Comparison of ENCODE assay signal across 21 cellular contexts in the genomic region with DNA sequence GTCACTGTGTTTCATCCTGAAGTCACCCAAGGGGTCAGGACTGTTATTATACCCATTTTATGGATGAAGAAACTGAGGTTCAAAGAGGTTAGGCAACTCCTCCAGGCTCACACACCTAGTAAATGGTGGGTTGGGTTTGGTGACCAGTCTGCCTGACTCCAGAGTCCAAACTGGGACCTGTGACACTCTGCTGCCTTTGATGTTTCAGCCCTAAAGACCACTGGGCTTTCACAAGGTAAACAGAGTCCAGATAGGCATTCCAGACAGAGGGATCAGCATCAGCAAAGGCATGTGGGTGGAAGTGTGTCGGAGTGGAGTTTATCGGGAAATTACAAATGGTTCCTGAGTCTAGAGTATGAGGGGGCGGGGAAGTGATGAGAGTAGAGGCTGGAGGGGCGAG. TPM values are rescaled to one million over a fixed set of nuclear protein-coding genes. Genes with fewer than 3 reads are reported as not detected.
DNase-seq lines count a peak whose midpoint lies in the region; ATAC-seq, FAIRE-seq and TF ChIP-seq lines count a peak whose summit lies in the region.
"Had no signal": no experiment of that assay in that cellular context is flagged by ENCODE, and none has a peak within 500 bp of the region (broad histone marks: within the 10 kb centered on the region; RNA-seq: fewer than 3 reads in every experiment).

No MANE protein-coding gene starts in this region.

- in situ Hi-C loops in IMR-90 (cut with MboI; ENCODE audit: low sequenced_read_pairs), result no loop called here

- no peak for TF ChIP-seq POLR2A in IMR-90 (IDR thresholded peaks at IDR 0.05; ENCODE audit: low read depth, low read length)

- H3K18ac ChIP-seq in IMR-90 (ENCODE audit: low read depth, low read length), result no peak overlapping the region

- H2AK9ac ChIP-seq in IMR-90 (replicated peaks; ENCODE audit: low read depth, low read length, poor library complexity), result no peak overlapping the region

- CTCF ChIA-PET in activated CD4-positive, alpha-beta T cell treated with anti-CD3 and anti-CD28 coated beads, Interleukin-2, amount 10 ng/mL, durations not matched to agents 7 days and 5 days (lab: Charles Lee), result interaction anchor here (0.6 to 2.2 kb wide), 7 partner anchors 12 to 24 kb away, joined by 3 to 9 read pairs (median 4); no protein-coding TSS in a partner anchor
- CTCF ChIA-PET in IMR-90 (lab: Yijun Ruan, JAX), result no interaction called here

- H3K9me3 Mint-ChIP-seq in activated CD4-positive, alpha-beta T cell treated with anti-CD3 and anti-CD28 coated beads, Interleukin-2, amount 10 ng/mL, durations not matched to agents 7 days and 5 days, result peaks cover 8% of the 10 kb centered on the region
- H3K9me3 Mint-ChIP-seq in astrocyte (ENCODE audit: unreplicated experiment), result peaks cover 4% of the 10 kb centered on the region

- H3K79me2 ChIP-seq in astrocyte (ENCODE audit: insufficient read depth, low read length), result peaks cover 85% of the 10 kb centered on the region

- H3K27ac Mint-ChIP-seq in activated CD4-positive, alpha-beta T cell treated with anti-CD3 and anti-CD28 coated beads, Interleukin-2, amount 10 ng/mL, durations not matched to agents 7 days and 5 days, result peak overlapping the region; percentile 90
- H3K27ac Mint-ChIP-seq in astrocyte (ENCODE audit: unreplicated experiment), result peak overlapping the region; percentile 47

- H3K27me3 ChIP-seq in IMR-90 (ENCODE audit: control insufficient read depth, insufficient read depth, low read length) (no peaks in the 10 kb centered on the region), astrocyte (ENCODE audit: insufficient read depth, low read length) (no peaks in the 10 kb centered on the region)
- H3K27me3 ChIP-seq: MG63 had no signal

- POLR2A ChIA-PET in activated CD4-positive, alpha-beta T cell treated with anti-CD3 and anti-CD28 coated beads, Interleukin-2, amount 10 ng/mL, durations not matched to agents 7 days and 5 days (lab: Charles Lee), result no interaction called here
- POLR2A ChIA-PET in IMR-90 (lab: Charles Lee; ENCODE audit: unreplicated experiment), result interaction anchor here (1.1 kb wide), 1 partner anchor 63 kb away, joined by 3 read pairs; no protein-coding TSS in a partner anchor

- H3K36me3 ChIP-seq in IMR-90 (ENCODE audit: control insufficient read depth, insufficient read depth, low read length) (peaks cover 9% of the 10 kb centered on the region), astrocyte (ENCODE audit: insufficient read depth, low read length) (peaks cover 40% of the 10 kb centered on the region)

- dilution Hi-C loops in IMR-90 (cut with HindIII; ENCODE audit: low sequenced_read_pairs, unreplicated experiment), result no loop called here

- H3K4ac ChIP-seq in IMR-90 (ENCODE audit: low read depth, low read length), result peak overlapping the region; percentile 56

- H4K20me1 ChIP-seq in IMR-90 (ENCODE audit: insufficient read depth, low read length) (peaks cover 54% of the 10 kb centered on the region), astrocyte (ENCODE audit: insufficient read depth, low read length) (peaks cover 65% of the 10 kb centered on the region)

- DNase-seq in activated CD4-positive, alpha-beta T cell treated with anti-CD3 and anti-CD28 coated beads, Interleukin-2, amount 10 ng/mL, durations not matched to agents 7 days and 5 days, result no peak
- DNase-seq in activated CD4-positive, alpha-beta T cell treated with anti-CD3 and anti-CD28 coated beads, Interleukin-2, amount 50 U/mL, for 4 hours, result no peak
- no peak for DNase-seq in IMR-90
- DNase-seq in astrocyte (ENCODE audit: low read depth), result no peak
- no peak for DNase-seq in cerebellum (ENCODE audit: low spot score)
- DNase-seq: COR-L47; cortex of kidney; MG63; naive thymus-derived CD4-positive, alpha-beta T cell; NCI-H187 treated with DMSO at 0.1 percent for 48 hours; NCI-H524; stimulated activated CD4-positive, alpha-beta T cell treated with anti-CD3 and anti-CD28 coated beads, Interleukin-15, amount 100 ng/mL, for 24 hours had no signal

- peaks cover 49 to 85% of the 10 kb centered on the region in 2 experiments for H3K79me1 ChIP-seq in IMR-90 (ENCODE audit: low read depth in 1 of 2, low read length in 2 of 2)

- TF ChIP-seq CTCF in IMR-90 (conservative IDR thresholded peaks at IDR 0.05; ENCODE audit: low read depth, low read length), result no peak
- no peak for TF ChIP-seq CTCF in astrocyte (IDR thresholded peaks at IDR 0.05; ENCODE audit: insufficient read depth, low read depth, low read length)

- no peak overlapping the region for H3K4me3 Mint-ChIP-seq in activated CD4-positive, alpha-beta T cell treated with anti-CD3 and anti-CD28 coated beads, Interleukin-2, amount 10 ng/mL, durations not matched to agents 7 days and 5 days
- no peak overlapping the region for H3K4me3 Mint-ChIP-seq in astrocyte (ENCODE audit: unreplicated experiment)

- H3K36me3 Mint-ChIP-seq in activated CD4-positive, alpha-beta T cell treated with anti-CD3 and anti-CD28 coated beads, Interleukin-2, amount 10 ng/mL, durations not matched to agents 7 days and 5 days (ENCODE audit: low read depth), result peaks cover 22% of the 10 kb centered on the region
- H3K36me3 Mint-ChIP-seq in astrocyte (ENCODE audit: low read depth, unreplicated experiment), result peaks cover 45% of the 10 kb centered on the region

- peak overlapping the region in 1 of 2 experiments; percentile 24; a peak in 3 of 4 replicates for H4K8ac ChIP-seq in IMR-90 (ENCODE audit: low read depth in 2 of 2, low read length in 2 of 2)

- H2BK15ac ChIP-seq in IMR-90 (ENCODE audit: low read depth, low read length), result no peak overlapping the region; the same call in 2 of the 3 replicates

- H2BK5ac ChIP-seq in IMR-90 (ENCODE audit: low read depth, low read length, poor library complexity, severe bottlenecking), result peak overlapping the region; percentile 76

- no peak for TF ChIP-seq RAD21 in IMR-90 (IDR thresholded peaks at IDR 0.05; ENCODE audit: low read length)

- no peak for FAIRE-seq in astrocyte (lab: Jason Lieb, UNC)
- FAIRE-seq: GM12878, HTR-8/SVneo had no signal

- H3K4me1 Mint-ChIP-seq in activated CD4-positive, alpha-beta T cell treated with anti-CD3 and anti-CD28 coated beads, Interleukin-2, amount 10 ng/mL, durations not matched to agents 7 days and 5 days, result peaks cover 75% of the 10 kb centered on the region
- peaks cover 53% of the 10 kb centered on the region for H3K4me1 Mint-ChIP-seq in astrocyte (ENCODE audit: low read depth, unreplicated experiment)

- H3K4me2 ChIP-seq in IMR-90 (ENCODE audit: low read depth, low read length) (no peak overlapping the region), astrocyte (ENCODE audit: low read length) (peak overlapping the region; percentile 8)

- 0 out of 2 replicates have a peak overlapping the region, but pooled peaks have one; percentile 4 for H4K5ac ChIP-seq in IMR-90 (ENCODE audit: low read depth, low read length)

- BruUV-seq in IMR-90 (replicated peaks; lab: Mats Ljungman, UMichigan), result no TSS peak

- H3K4me1 ChIP-seq in IMR-90 (ENCODE audit: control insufficient read depth, insufficient read depth, low read length), result peaks cover 34% of the 10 kb centered on the region
- peaks cover 33% of the 10 kb centered on the region for H3K4me1 ChIP-seq in astrocyte (ENCODE audit: insufficient read depth, low read length)

- H3K14ac ChIP-seq in IMR-90 (replicated peaks; ENCODE audit: low read depth, low read length), result peak overlapping the region; percentile 76

- H4K91ac ChIP-seq in IMR-90 (ENCODE audit: insufficient read depth, low read depth, low read length), result peak overlapping the region; percentile 26

- WGBS in IMR-90 (ENCODE audit: extremely low coverage in 2 of 2, insufficient read length in 1 of 2), 2 experiments, result 100% methylated on average over 2 of the region's 4 CpGs; no CpG with 5 or more reads in 1 of the 2 experiments

- H2BK120ac ChIP-seq in IMR-90 (ENCODE audit: low read depth, low read length), result peak overlapping the region; percentile 70

- H3K27ac ChIP-seq in IMR-90 (ENCODE audit: insufficient read depth, low read length), result no peak overlapping the region
- H3K27ac ChIP-seq in astrocyte (ENCODE audit: low read depth, low read length), result peak overlapping the region; percentile 73
- peak overlapping the region; percentile 3 for H3K27ac ChIP-seq in temporal lobe (ENCODE audit: low read depth, low read length)
- H3K27ac ChIP-seq: SK-N-MC had no signal

- H2AK5ac ChIP-seq in IMR-90 (ENCODE audit: low read depth, low read length), result peak overlapping the region; percentile 75; the same call in 1 of the 2 replicates

- H2AFZ ChIP-seq in IMR-90 (replicated peaks; ENCODE audit: low read length, poor library complexity) (no peak overlapping the region), astrocyte (ENCODE audit: low read depth, low read length) (no peak overlapping the region)

- no peak overlapping the region for H3K9ac ChIP-seq in IMR-90 (ENCODE audit: low read depth, low read length)
- H3K9ac ChIP-seq in astrocyte (ENCODE audit: low read length), result peak overlapping the region; percentile 58

- H3K9me1 ChIP-seq in IMR-90 (ENCODE audit: insufficient read depth, low read length), result peaks cover 53% of the 10 kb centered on the region

- intact Hi-C loops in IMR-90 (cut with micrococcal nuclease), result no loop called here

- H3K27me3 Mint-ChIP-seq in activated CD4-positive, alpha-beta T cell treated with anti-CD3 and anti-CD28 coated beads, Interleukin-2, amount 10 ng/mL, durations not matched to agents 7 days and 5 days, result no peaks in the 10 kb centered on the region
- no peaks in the 10 kb centered on the region for H3K27me3 Mint-ChIP-seq in astrocyte (ENCODE audit: low read depth, unreplicated experiment)
- H3K27me3 Mint-ChIP-seq: naive thymus-derived CD4-positive, alpha-beta T cell had no signal

- no peak overlapping the region for H3K56ac ChIP-seq in IMR-90 (ENCODE audit: extremely low read depth, insufficient read depth, low read length)

- peak overlapping the region; percentile 35 for H3K23ac ChIP-seq in IMR-90 (ENCODE audit: low read depth, low read length)

- ATAC-seq in IMR-90 (ENCODE audit: low read depth) (no peak), GM19452 (IDR thresholded peaks at IDR 0.05; ENCODE audit: unreplicated experiment) (no peak), HG03108 (IDR thresholded peaks at IDR 0.05; ENCODE audit: unreplicated experiment) (no peak)
- ATAC-seq: esophagus mucosa; naive thymus-derived CD4-positive, alpha-beta T cell had no signal

- H2BK20ac ChIP-seq in IMR-90 (ENCODE audit: low read depth, low read length), result peak overlapping the region; percentile 11; the same call in 1 of the 2 replicates

- no peaks in the 10 kb centered on the region for H3K9me3 ChIP-seq in IMR-90 (ENCODE audit: control insufficient read depth, insufficient read depth, low read length)
- no peaks in the 10 kb centered on the region for H3K9me3 ChIP-seq in astrocyte (ENCODE audit: insufficient read depth, low read depth, low read length)
- H3K9me3 ChIP-seq: MG63 had no signal

- H3K4me3 ChIP-seq in IMR-90 (ENCODE audit: insufficient read depth, low read depth, low read length) (no peak overlapping the region), astrocyte (ENCODE audit: insufficient read depth, low read depth, low read length) (no peak overlapping the region)
- H3K4me3 ChIP-seq: GM12878, lung, MG63, SK-N-MC had no signal

RNA-seq across cellular contexts. Expression of a gene that starts 38.5 kb away (rescaled TPM):
- 10 to 100 TPM; 45.5 to 47.3 TPM for total RNA-seq in activated CD4-positive, alpha-beta T cell treated with anti-CD3 and anti-CD28 coated beads, Interleukin-2, amount 10 ng/mL, durations not matched to agents 7 days and 5 days
- total RNA-seq in IMR-90 (2012; rRNA removed), result 285 and 336 TPM in 2 replicates
- polyA plus RNA-seq in IMR-90 (2012; rRNA removed), result 141 and 170 TPM in 2 replicates
- 63.9 and 84.9 TPM in 2 replicates for polyA plus RNA-seq in IMR-90 (2012; cell fraction: cytosol; rRNA removed)
- polyA plus RNA-seq in IMR-90 (2012; cell fraction: nucleus; rRNA removed; ENCODE audit: low replicate concordance), result 109 and 162 TPM in 2 replicates
- 357 and 471 TPM in 2 replicates for total RNA-seq in astrocyte
- total RNA-seq in temporal lobe, result 12.3 TPM
- total RNA-seq in cerebellum, result 20.0 TPM
- total RNA-seq: OCI-LY7 had no signal
